ENCODE assay signal across 37 cellular contexts in genomic region chr17:45735488-45735887, GRCh38. TPM values are rescaled to one million over a fixed set of nuclear protein-coding genes. Genes with fewer than 3 reads are reported as not detected.
"Had no signal": no experiment of that assay in that cellular context is flagged by ENCODE, and none has a peak within 500 bp of the region (broad histone marks: within the 10 kb centered on the region; RNA-seq: fewer than 3 reads in every experiment).

No MANE protein-coding gene starts in this region.

- ATAC-seq: activated CD4-positive, alpha-beta T cell treated with anti-CD3 and anti-CD28 coated beads for 36 hours; activated CD8-positive, alpha-beta memory T cell treated with anti-CD3 and anti-CD28 coated beads, Interleukin-2, amount 10 ng/mL, durations not matched to agents 7 days and 5 days; activated CD8-positive, alpha-beta T cell treated with anti-CD3 and anti-CD28 coated beads, Interleukin-2, amount 10 ng/mL, durations not matched to agents 7 days and 5 days; activated naive CD8-positive, alpha-beta T cell treated with anti-CD3 and anti-CD28 coated beads, Interleukin-2, amount 50 U/mL, for 24 hours; body of pancreas; foreskin keratinocyte; gastrocnemius medialis; heart left ventricle had no signal

- H3K36me3 ChIP-seq: adrenal gland, cardiac muscle cell, esophagus muscularis mucosa, gastrocnemius medialis, heart left ventricle had no signal

- H3K4me3 ChIP-seq: adrenal gland, body of pancreas, cardiac muscle cell, coronary artery, dorsolateral prefrontal cortex, esophagus muscularis mucosa, gastrocnemius medialis, heart left ventricle had no signal

- H3K4me1 Mint-ChIP-seq: activated CD4-positive, alpha-beta T cell treated with anti-CD3 and anti-CD28 coated beads for 36 hours; activated CD4-positive, alpha-beta T cell treated with anti-CD3 and anti-CD28 coated beads, Interleukin-2, amount 10 ng/mL, durations not matched to agents 24 days and 14 days; activated CD8-positive, alpha-beta memory T cell treated with anti-CD3 and anti-CD28 coated beads, Interleukin-2, amount 10 ng/mL, durations not matched to agents 7 days and 5 days; activated naive CD4-positive, alpha-beta T cell treated with anti-CD3 and anti-CD28 coated beads, Interleukin-2, amount 50 U/mL, for 24 hours; activated naive CD8-positive, alpha-beta T cell treated with anti-CD3 and anti-CD28 coated beads for 36 hours; activated naive CD8-positive, alpha-beta T cell treated with anti-CD3 and anti-CD28 coated beads, Interleukin-2, amount 50 U/mL, for 24 hours had no signal

- H3K9me3 Mint-ChIP-seq: activated naive CD4-positive, alpha-beta T cell treated with anti-CD3 and anti-CD28 coated beads for 36 hours had no signal

- H3K27ac ChIP-seq: adrenal gland, body of pancreas, cardiac muscle cell, coronary artery, dorsolateral prefrontal cortex, esophagus muscularis mucosa, foreskin keratinocyte, gastrocnemius medialis, heart left ventricle had no signal

- H3K4me1 ChIP-seq: adrenal gland, body of pancreas, esophagus muscularis mucosa, foreskin keratinocyte had no signal

- H3K27me3 ChIP-seq: adrenal gland, body of pancreas, dorsolateral prefrontal cortex, gastrocnemius medialis had no signal

- DNase-seq: activated CD4-positive, alpha-beta memory T cell treated with anti-CD3 and anti-CD28 coated beads for 36 hours; activated CD4-positive, alpha-beta T cell treated with anti-CD3 and anti-CD28 coated beads for 36 hours; activated CD4-positive, alpha-beta T cell treated with anti-CD3 and anti-CD28 coated beads, Interleukin-2, amount 10 ng/mL, durations not matched to agents 24 days and 14 days; activated CD4-positive, CD25-positive, alpha-beta regulatory T cell; activated CD4-positive, CD25-positive, alpha-beta regulatory T cell treated with anti-CD3 and anti-CD28 coated beads, Interleukin-2, amount 50 U/mL, for 72 hours; activated CD8-positive, alpha-beta memory T cell treated with anti-CD3 and anti-CD28 coated beads, Interleukin-2, amount 10 ng/mL, durations not matched to agents 7 days and 5 days; activated CD8-positive, alpha-beta memory T cell treated with anti-CD3 and anti-CD28 coated beads, Interleukin-2, amount 50 U/mL, for 4 hours; activated CD8-positive, alpha-beta T cell treated with anti-CD3 and anti-CD28 coated beads, Interleukin-2, amount 10 ng/mL, durations not matched to agents 7 days and 5 days; activated effector memory CD4-positive, alpha-beta T cell treated with anti-CD3 and anti-CD28 coated beads, Interleukin-2, amount 50 U/mL, for 16 hours; activated naive CD4-positive, alpha-beta T cell treated with anti-CD3 and anti-CD28 coated beads for 36 hours; activated naive CD8-positive, alpha-beta T cell treated with anti-CD3 and anti-CD28 coated beads for 36 hours; activated naive CD8-positive, alpha-beta T cell treated with anti-CD3 and anti-CD28 coated beads, Interleukin-2, amount 50 U/mL, for 24 hours; activated T-cell treated with anti-CD3 and anti-CD28 coated beads, Interleukin-2, amount 50 U/mL, for 1 hour; activated T-cell treated with anti-CD3 and anti-CD28 coated beads, Interleukin-2, amount 50 U/mL, for 48 hours; adrenal gland; amygdala; body of pancreas; central memory CD4-positive, alpha-beta T cell; cerebellar nuclear complex; dorsolateral prefrontal cortex; effector memory CD4-positive, alpha-beta T cell; erythroblast; gastrocnemius medialis; glutamatergic neuron; heart left ventricle; T-helper 2 cell had no signal

- H3K36me3 Mint-ChIP-seq: activated CD4-positive, alpha-beta memory T cell treated with anti-CD3 and anti-CD28 coated beads for 36 hours; activated CD8-positive, alpha-beta memory T cell treated with anti-CD3 and anti-CD28 coated beads, Interleukin-2, amount 10 ng/mL, durations not matched to agents 7 days and 5 days had no signal

- H3K27ac Mint-ChIP-seq: activated CD4-positive, alpha-beta memory T cell treated with anti-CD3 and anti-CD28 coated beads for 36 hours; activated CD4-positive, alpha-beta T cell treated with anti-CD3 and anti-CD28 coated beads for 36 hours; activated CD4-positive, alpha-beta T cell treated with anti-CD3 and anti-CD28 coated beads, Interleukin-2, amount 10 ng/mL, durations not matched to agents 24 days and 14 days; activated CD8-positive, alpha-beta memory T cell treated with anti-CD3 and anti-CD28 coated beads, Interleukin-2, amount 10 ng/mL, durations not matched to agents 7 days and 5 days; activated CD8-positive, alpha-beta T cell treated with anti-CD3 and anti-CD28 coated beads, Interleukin-2, amount 10 ng/mL, durations not matched to agents 7 days and 5 days; activated naive CD4-positive, alpha-beta T cell treated with anti-CD3 and anti-CD28 coated beads for 36 hours; activated naive CD4-positive, alpha-beta T cell treated with anti-CD3 and anti-CD28 coated beads, Interleukin-2, amount 50 U/mL, for 24 hours; activated naive CD8-positive, alpha-beta T cell treated with anti-CD3 and anti-CD28 coated beads for 36 hours; activated naive CD8-positive, alpha-beta T cell treated with anti-CD3 and anti-CD28 coated beads, Interleukin-2, amount 50 U/mL, for 24 hours; activated T-helper 1 cell treated with anti-CD3 and anti-CD28 coated beads, Interleukin-12 subunit alpha, Interleukin-12 subunit beta, Interleukin-2, Interleukin-4 antibody, amounts not matched to agents 30 ng/mL and 10 ng/mL and 1 ng/mL, durations not matched to agents 14 hours and 24 hours and 36 hours; activated T-helper 2 cell treated with anti-CD3 and anti-CD28 coated beads, Interferon-gamma antibody, Interleukin-2, Interleukin-4, amounts not matched to agents 10 μg/mL and 5 μg/mL and 100 μg/mL, durations not matched to agents 14 hours and 24 hours and 36 hours; dendritic cell treated with granulocyte-macrophage colony-stimulating factor and Interleukin-4, amounts not matched to agents 40 ng/mL and 50 ng/mL, for 4 days had no signal

- H3K4me3 Mint-ChIP-seq: activated CD4-positive, alpha-beta memory T cell treated with anti-CD3 and anti-CD28 coated beads for 36 hours; activated CD4-positive, alpha-beta T cell treated with anti-CD3 and anti-CD28 coated beads for 36 hours; activated CD4-positive, alpha-beta T cell treated with anti-CD3 and anti-CD28 coated beads, Interleukin-2, amount 10 ng/mL, durations not matched to agents 24 days and 14 days; activated CD8-positive, alpha-beta memory T cell treated with anti-CD3 and anti-CD28 coated beads, Interleukin-2, amount 10 ng/mL, durations not matched to agents 7 days and 5 days; activated CD8-positive, alpha-beta T cell treated with anti-CD3 and anti-CD28 coated beads, Interleukin-2, amount 10 ng/mL, durations not matched to agents 7 days and 5 days; activated naive CD4-positive, alpha-beta T cell treated with anti-CD3 and anti-CD28 coated beads for 36 hours; activated naive CD4-positive, alpha-beta T cell treated with anti-CD3 and anti-CD28 coated beads, Interleukin-2, amount 50 U/mL, for 24 hours; activated naive CD8-positive, alpha-beta T cell treated with anti-CD3 and anti-CD28 coated beads for 36 hours; activated naive CD8-positive, alpha-beta T cell treated with anti-CD3 and anti-CD28 coated beads, Interleukin-2, amount 50 U/mL, for 24 hours; activated T-helper 1 cell treated with anti-CD3 and anti-CD28 coated beads, Interleukin-12 subunit alpha, Interleukin-12 subunit beta, Interleukin-2, Interleukin-4 antibody, amounts not matched to agents 30 ng/mL and 10 ng/mL and 1 ng/mL, durations not matched to agents 14 hours and 24 hours and 36 hours; dendritic cell treated with granulocyte-macrophage colony-stimulating factor and Interleukin-4, amounts not matched to agents 40 ng/mL and 50 ng/mL, for 4 days had no signal

RNA-seq across cellular contexts. Expression of gene CRHR1, which starts 48.6 kb away (rescaled TPM):
- total RNA-seq: activated CD4-positive, alpha-beta memory T cell treated with anti-CD3 and anti-CD28 coated beads for 36 hours; activated CD4-positive, alpha-beta T cell treated with anti-CD3 and anti-CD28 coated beads for 36 hours; activated CD4-positive, alpha-beta T cell treated with anti-CD3 and anti-CD28 coated beads, Interleukin-2, amount 10 ng/mL, durations not matched to agents 24 days and 14 days; activated CD8-positive, alpha-beta memory T cell treated with anti-CD3 and anti-CD28 coated beads for 36 hours; activated CD8-positive, alpha-beta memory T cell treated with anti-CD3 and anti-CD28 coated beads, Interleukin-2, amount 10 ng/mL, durations not matched to agents 7 days and 5 days; activated CD8-positive, alpha-beta T cell treated with anti-CD3 and anti-CD28 coated beads, Interleukin-2, amount 10 ng/mL, durations not matched to agents 7 days and 5 days; activated naive CD4-positive, alpha-beta T cell treated with anti-CD3 and anti-CD28 coated beads for 36 hours; activated naive CD8-positive, alpha-beta T cell treated with anti-CD3 and anti-CD28 coated beads for 36 hours; activated T-helper 1 cell treated with anti-CD3 and anti-CD28 coated beads, Interleukin-12 subunit alpha, Interleukin-12 subunit beta, Interleukin-2, Interleukin-4 antibody, amounts not matched to agents 30 ng/mL and 10 ng/mL and 1 ng/mL, durations not matched to agents 14 hours and 24 hours and 36 hours; activated T-helper 2 cell treated with anti-CD3 and anti-CD28 coated beads, Interferon-gamma antibody, Interleukin-2, Interleukin-4, amounts not matched to agents 10 μg/mL and 5 μg/mL and 100 μg/mL, durations not matched to agents 14 hours and 24 hours and 36 hours; aorta; body of pancreas; foreskin keratinocyte; gastrocnemius medialis; T-helper 1 cell treated with Interleukin-12 subunit alpha and Interleukin-12 subunit beta and Interleukin-4 antibody, amounts not matched to agents 30 ng/mL and 1 ng/mL, for 36 hours had no signal
- polyA plus RNA-seq: adrenal gland, aorta, cardiac muscle cell, foreskin keratinocyte, heart left ventricle had no signal
